8 cellular contexts compared by ENCODE assay signal in genomic region chr10:63711866-63712716, GRCh38.
DNase-seq lines count a peak whose midpoint lies in the region; ATAC-seq and TF ChIP-seq lines count a peak whose summit lies in the region.

No MANE protein-coding gene starts in this region.

- WGBS in adipose tissue, 3 donors: 11 to 24% (median 15%) methylated on average over 6 of the region's 6 CpGs
- WGBS in prostate gland: 8% methylated on average over 6 of the region's 6 CpGs

- no peaks in the 10 kb centered on the region for H3K27me3 ChIP-seq in prostate gland (replicated peaks; ENCODE audit: insufficient read depth)

- ATAC-seq in Right ventricle myocardium superior (ENCODE audit: poor library complexity) (peak; percentile 94), GM21423 (IDR thresholded peaks at IDR 0.05; ENCODE audit: unreplicated experiment) (no peak)
- no peak for ATAC-seq in activated CD4-positive, CD25-positive, alpha-beta regulatory T cell treated with anti-CD3 and anti-CD28 coated beads, Interleukin-2, amount 50 U/mL, for 24 hours

- H3K9me3 ChIP-seq in prostate gland: no peaks in the 10 kb centered on the region

- peaks cover 18% of the 10 kb centered on the region for H3K4me1 ChIP-seq in prostate gland (replicated peaks)

- TF ChIP-seq POLR2A in prostate gland (IDR thresholded peaks at IDR 0.05): no peak

- intact Hi-C loops in Right ventricle myocardium superior (cut with DNase I) (loop anchor here (5.0 to 10.0 kb wide), 2 partner anchors 80 to 187 kb away; partner anchors contain the start of gene REEP3), prostate gland (cut with DNase I) (loop anchor here (2.0 to 10.0 kb wide), 4 partner anchors 81 to 907 kb away; partner anchors contain the start of genes ADO and JMJD1C)

- no peak overlapping the region for H3K4me3 ChIP-seq in prostate gland

- DNase-seq in C1 segment of cervical spinal cord (lab: John Stamatoyannopoulos, UW) (peak in 12 of 14 donors; percentile 23 to 86 (median 65)), NCI-H1105 treated with DMSO at 0.1 percent for 48 hours (lab: John Stamatoyannopoulos, UW) (peak; percentile 94), Right ventricle myocardium superior (peak; percentile 95), prostate gland (ENCODE audit: low spot score) (peak; percentile 99), NCI-H1048 (lab: John Stamatoyannopoulos, UW) (no peak)

- H3K36me3 ChIP-seq in prostate gland: no peaks in the 10 kb centered on the region

- TF ChIP-seq CTCF in prostate gland (IDR thresholded peaks at IDR 0.05): no peak

- peak overlapping the region; percentile 88 for H3K27ac ChIP-seq in adipose tissue (ENCODE audit: low read depth, low read length)
- H3K27ac ChIP-seq in prostate gland: peak overlapping the region; percentile 71 to 81
